ENCODE assay signal across 17 cellular contexts in the genomic region with DNA sequence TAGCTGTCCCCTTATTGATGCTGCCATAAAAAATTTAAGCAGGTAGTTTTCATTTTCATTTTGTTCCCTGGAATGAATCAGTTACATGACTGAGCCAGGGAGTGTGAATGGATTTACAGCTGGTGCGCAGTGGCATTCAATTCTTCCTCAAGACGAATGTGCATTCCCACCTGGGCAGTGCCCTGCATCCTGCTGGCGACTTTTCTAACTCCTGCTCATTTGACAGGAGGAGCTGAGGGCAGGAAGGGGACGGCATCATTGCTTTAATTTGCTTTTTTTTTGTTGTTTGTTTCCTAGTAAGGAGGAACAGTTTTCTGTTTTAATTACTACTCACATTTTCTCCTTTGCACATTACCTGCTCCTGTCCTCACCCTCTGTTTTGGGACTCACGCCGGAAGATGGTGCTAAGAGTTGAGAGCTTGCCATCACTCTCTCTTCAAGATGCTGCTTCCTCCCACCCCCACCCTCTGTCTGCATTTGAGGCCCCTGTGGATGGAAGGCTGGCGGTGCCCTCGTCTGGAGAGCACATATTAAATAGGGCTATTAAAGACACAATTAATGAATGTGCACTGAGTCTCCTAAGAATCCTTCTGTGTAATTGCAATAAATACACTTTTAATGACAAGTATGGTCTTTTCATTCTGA. TPM values are rescaled to one million over a fixed set of nuclear protein-coding genes. Genes with fewer than 3 reads are reported as not detected.
"Had no signal": no experiment of that assay in that cellular context is flagged by ENCODE, and none has a peak within 500 bp of the region (broad histone marks: within the 10 kb centered on the region; RNA-seq: fewer than 3 reads in every experiment).

No MANE protein-coding gene starts in this region.

- H3K27me3 ChIP-seq: neural progenitor cell, vagina had no signal

- H3K36me3 Mint-ChIP-seq: activated CD4-positive, alpha-beta memory T cell treated with anti-CD3 and anti-CD28 coated beads for 36 hours; activated naive CD4-positive, alpha-beta T cell treated with anti-CD3 and anti-CD28 coated beads, Interleukin-2, amount 10 ng/mL, durations not matched to agents 7 days and 5 days; neural progenitor cell; stimulated activated effector memory CD8-positive, alpha-beta T cell treated with anti-CD3 and anti-CD28 coated beads, Interleukin-12 subunit alpha, Interleukin-12 subunit beta, amount 100 ng/mL, for 72 hours had no signal

- H3K4me1 Mint-ChIP-seq: activated naive CD4-positive, alpha-beta T cell treated with anti-CD3 and anti-CD28 coated beads, Interleukin-2, amount 10 ng/mL, durations not matched to agents 7 days and 5 days had no signal

- H3K4me3 Mint-ChIP-seq: activated CD4-positive, alpha-beta memory T cell treated with anti-CD3 and anti-CD28 coated beads for 36 hours; activated naive CD4-positive, alpha-beta T cell treated with anti-CD3 and anti-CD28 coated beads, Interleukin-2, amount 10 ng/mL, durations not matched to agents 7 days and 5 days; neural progenitor cell; stimulated activated effector memory CD8-positive, alpha-beta T cell treated with anti-CD3 and anti-CD28 coated beads, Interleukin-12 subunit alpha, Interleukin-12 subunit beta, amount 100 ng/mL, for 72 hours had no signal

- H3K27ac ChIP-seq: heart left ventricle, left ventricle myocardium inferior, neural progenitor cell, parathyroid adenoma, tibial artery, vagina had no signal

- H3K4me1 ChIP-seq: parathyroid adenoma, tibial artery, vagina had no signal

- H3K9me3 ChIP-seq: heart left ventricle, left ventricle myocardium inferior, tibial artery, vagina had no signal

- DNase-seq: activated CD4-positive, alpha-beta memory T cell treated with anti-CD3 and anti-CD28 coated beads for 36 hours; activated naive CD4-positive, alpha-beta T cell treated with anti-CD3 and anti-CD28 coated beads, Interleukin-2, amount 10 ng/mL, durations not matched to agents 7 days and 5 days; central memory CD4-positive, alpha-beta T cell; cortex of kidney; effector CD8-positive, alpha-beta T cell; mesendoderm; T1000 had no signal

- H3K27ac Mint-ChIP-seq: activated CD4-positive, alpha-beta memory T cell treated with anti-CD3 and anti-CD28 coated beads for 36 hours; activated naive CD4-positive, alpha-beta T cell treated with anti-CD3 and anti-CD28 coated beads, Interleukin-2, amount 10 ng/mL, durations not matched to agents 7 days and 5 days; stimulated activated effector memory CD8-positive, alpha-beta T cell treated with anti-CD3 and anti-CD28 coated beads, Interleukin-12 subunit alpha, Interleukin-12 subunit beta, amount 100 ng/mL, for 72 hours had no signal

- H3K4me3 ChIP-seq: heart left ventricle, left ventricle myocardium inferior, neural progenitor cell, smooth muscle cell, tibial artery, vagina had no signal

- H3K36me3 ChIP-seq: heart left ventricle, left ventricle myocardium inferior, neural progenitor cell, tibial artery, vagina had no signal

- H3K9me3 Mint-ChIP-seq: activated CD4-positive, alpha-beta memory T cell treated with anti-CD3 and anti-CD28 coated beads for 36 hours; activated naive CD4-positive, alpha-beta T cell treated with anti-CD3 and anti-CD28 coated beads, Interleukin-2, amount 10 ng/mL, durations not matched to agents 7 days and 5 days had no signal

RNA-seq across cellular contexts. Expression of a gene that starts 35.8 kb away (rescaled TPM):
- total RNA-seq: activated CD4-positive, alpha-beta memory T cell treated with anti-CD3 and anti-CD28 coated beads for 36 hours; fibroblast of lung; frontal cortex; left ventricle myocardium inferior; smooth muscle cell; vagina had no signal
- polyA plus RNA-seq: fibroblast of lung, heart left ventricle, smooth muscle cell had no signal
